ENCODE assay signal across 8 cellular contexts in genomic region chr2:55418512-55419235, GRCh38. TPM values are rescaled to one million over a fixed set of nuclear protein-coding genes. Genes with fewer than 3 reads are reported as not detected.
DNase-seq lines count a peak whose midpoint lies in the region; ATAC-seq and TF ChIP-seq lines count a peak whose summit lies in the region.

No MANE protein-coding gene starts in this region.

- H3K9me3 ChIP-seq in vagina: no peaks in the 10 kb centered on the region

- H3K9me3 Mint-ChIP-seq in memory B cell: no peaks in the 10 kb centered on the region

- no peaks in the 10 kb centered on the region for H3K36me3 ChIP-seq in vagina

- H3K4me1 ChIP-seq in vagina: peaks cover 22% of the 10 kb centered on the region

- H3K4me1 Mint-ChIP-seq in memory B cell: peaks cover 29% of the 10 kb centered on the region

- H3K36me3 Mint-ChIP-seq in memory B cell: no peaks in the 10 kb centered on the region

- H3K27me3 ChIP-seq in vagina: no peaks in the 10 kb centered on the region

- ATAC-seq in memory B cell (ENCODE audit: low read depth) (peak; percentile 12), HG02588 (IDR thresholded peaks at IDR 0.05; ENCODE audit: unreplicated experiment) (no peak)

- TF ChIP-seq CTCF in cardiac fibroblast (IDR thresholded peaks at IDR 0.05; ENCODE audit: low read depth, low read length) (no peak), vagina (IDR thresholded peaks at IDR 0.05) (no peak)

- TF ChIP-seq POLR2A in vagina (IDR thresholded peaks at IDR 0.05): no peak

- H3K27ac ChIP-seq in vagina: peak overlapping the region; percentile 92

- H3K4me3 ChIP-seq in cardiac fibroblast (replicated peaks in 1 of 2; ENCODE audit: low read depth in 2 of 2, low read length in 2 of 2): peak overlapping the region; percentile 93 to 96
- H3K4me3 ChIP-seq in vagina: peak overlapping the region; percentile 81 to 83

- peak overlapping the region; percentile 85 for H3K27ac Mint-ChIP-seq in memory B cell

- peak overlapping the region; percentile 97 for H3K4me3 Mint-ChIP-seq in memory B cell

- no peaks in the 10 kb centered on the region for H3K27me3 Mint-ChIP-seq in memory B cell

- intact Hi-C loops in vagina (cut with DNase I): no loop called here

- peak; percentile 58 for DNase-seq in NCI-H510A treated with DMSO at 0.1 percent for 48 hours (lab: John Stamatoyannopoulos, UW)
- no peak for DNase-seq in NCI-H510A (lab: John Stamatoyannopoulos, UW)
- peak; percentile 15 for DNase-seq in NCI-H748 (lab: John Stamatoyannopoulos, UW; ENCODE audit: unreplicated experiment)
- peak in 1 of 2 donors; percentile 18 for DNase-seq in cardiac fibroblast (ENCODE audit: low read depth in 2 of 2)
- peak in 1 of 2 donors; percentile 11 for DNase-seq in memory B cell (ENCODE audit: low spot score in 2 of 2)
- no peak for DNase-seq in vagina (ENCODE audit: extremely low spot score in 2 of 2)
- no peak for DNase-seq in NCI-H1694 treated with DMSO at 0.1 percent for 48 hours (lab: John Stamatoyannopoulos, UW)

RNA-seq across cellular contexts. Expression of gene CCDC88A, which starts 1.0 kb away (rescaled TPM):
- total RNA-seq in vagina: 34.9 TPM

Comparison
In these comparisons a context has a peak if more than half of its experiments do, and no peak if none do; other contexts are left out.
1. DNase-seq: peak in NCI-H510A treated with DMSO at 0.1 percent for 48 hours (single experiment) and NCI-H748 (single experiment); none in NCI-H510A (single experiment), vagina (0 of 2) and NCI-H1694 treated with DMSO at 0.1 percent for 48 hours (single experiment).